Comparison of ENCODE assay signal across 8 cellular contexts in genomic region chr13:42041684-42042035, GRCh38. TPM values are rescaled to one million over a fixed set of nuclear protein-coding genes. Genes with fewer than 3 reads are reported as not detected.
DNase-seq lines count a peak whose midpoint lies in the region; ATAC-seq and TF ChIP-seq lines count a peak whose summit lies in the region.

No MANE protein-coding gene starts in this region.

- peak overlapping the region in 3 of 6 donors; percentile 19 to 92 (median 85) for H3K27ac Mint-ChIP-seq in naive B cell

- ATAC-seq in naive B cell (ENCODE audit: low read depth in 2 of 2) = no peak
- ATAC-seq in HG02981 (IDR thresholded peaks at IDR 0.05; ENCODE audit: unreplicated experiment) = no peak
- ATAC-seq in HG03520 (IDR thresholded peaks at IDR 0.05; ENCODE audit: unreplicated experiment) = no peak

- in situ Hi-C loops in GM13976 (cut with MboI; ENCODE audit: low sequenced_read_pairs, unreplicated experiment) = no loop called here

- no peak for TF ChIP-seq CTCF in GM13976 (IDR thresholded peaks at IDR 0.05; ENCODE audit: borderline replicate concordance, control extremely low read depth, extremely low read depth, insufficient read depth, missing control alignments)
- peak; percentile 71 for TF ChIP-seq CTCF in VCaP (conservative IDR thresholded peaks at IDR 0.05)
- peak; percentile 68 for TF ChIP-seq CTCF in fibroblast of mammary gland (conservative IDR thresholded peaks at IDR 0.05; ENCODE audit: control insufficient read depth, insufficient read depth, low read depth, low read length)

- H3K4me3 Mint-ChIP-seq in naive B cell = peak overlapping the region; percentile 80 to 92 (median 90)

- peaks cover 15 to 19% (median 18%) of the 10 kb centered on the region in 3 donors for H3K4me1 Mint-ChIP-seq in naive B cell

- peaks cover 12 to 35% (median 18%) of the 10 kb centered on the region in 3 donors for H3K27me3 Mint-ChIP-seq in naive B cell

- H3K27ac ChIP-seq in VCaP = peak overlapping the region; percentile 86

- H3K9me3 Mint-ChIP-seq in naive B cell = no peaks in the 10 kb centered on the region

- DNase-seq in Ammon's horn (ENCODE audit: low spot score) = peak; percentile 52
- DNase-seq in GM13976 (ENCODE audit: low spot score) = peak; percentile 71
- DNase-seq in HuH-7 (ENCODE audit: low spot score) = peak; percentile 78
- peak; percentile 68 for DNase-seq in fibroblast of mammary gland (ENCODE audit: low read depth)
- DNase-seq in naive B cell = no peak

- H3K4me3 ChIP-seq in fibroblast of mammary gland (ENCODE audit: control insufficient read depth, low read depth, low read length) = peak overlapping the region; percentile 67

- H3K36me3 Mint-ChIP-seq in naive B cell = no peaks in the 10 kb centered on the region

RNA-seq across cellular contexts. Expression of gene DGKH, which starts 6.8 kb away (rescaled TPM):
- under 1 TPM in 3 of 6 donors, not detected in 3; 0.03 to 0.05 (median 0.04) TPM for polyA plus RNA-seq in naive B cell (ENCODE audit: low read depth in 6 of 6)
